Comparison of ENCODE assay signal across 2 cellular contexts in genomic region chr18:48395646-48396045, GRCh38.
TF ChIP-seq lines count a peak whose summit lies in the region.

No MANE protein-coding gene starts in this region.

TF ChIP-seq in HepG2, 621 proteins besides CTCF, POLR2A, EP300 and RAD21:
- peak; percentile 22 to 70; a peak in 2 of 4 replicates for TF ChIP-seq MAFK (conservative IDR thresholded peaks at IDR 0.05 in 1 of 2, IDR thresholded peaks at IDR 0.05 in 1 of 2; ENCODE audit: low read length in 2 of 2)
- peak; percentile 29; the same call in 1 of the 2 replicates for TF ChIP-seq MAFF (IDR thresholded peaks at IDR 0.05; ENCODE audit: low read depth, low read length)
- TF ChIP-seq THAP9 (CRISPR knock-in tag; IDR thresholded peaks at IDR 0.05; ENCODE audit: borderline replicate concordance), result no peak
- TF ChIP-seq NFKB2 (CRISPR knock-in tag; IDR thresholded peaks at IDR 0.05; ENCODE audit: borderline replicate concordance), result no peak

TF ChIP-seq in H1, 55 proteins besides CTCF, POLR2A, EP300 and RAD21:
- no peak for TF ChIP-seq RNF2 (IDR thresholded peaks at IDR 0.05; ENCODE audit: borderline replicate concordance, low read depth, low read length, missing control alignments, poor library complexity, severe bottlenecking)
- TF ChIP-seq MAFK (IDR thresholded peaks at IDR 0.05; ENCODE audit: low read depth, low read length), result 0 out of 2 replicates have a peak, but pooled peaks have one; percentile 21
